ENCODE assay signal across 1 cellular context in genomic region chr1:51559064-51559500, GRCh38.
TF ChIP-seq lines count a peak whose summit lies in the region.

No MANE protein-coding gene starts in this region.

TF ChIP-seq in SK-N-SH, 30 proteins besides CTCF, POLR2A, EP300 and RAD21 (continued from another document):
- TF ChIP-seq RCOR1 (IDR thresholded peaks at IDR 0.05; ENCODE audit: low read length): no peak
- no peak for TF ChIP-seq REST (IDR thresholded peaks at IDR 0.05; ENCODE audit: low read depth, low read length)
- no peak for TF ChIP-seq EZH2phosphoT487 (IDR thresholded peaks at IDR 0.05; ENCODE audit: borderline replicate concordance, low read depth)
- no peak for TF ChIP-seq SIN3A (IDR thresholded peaks at IDR 0.05; ENCODE audit: borderline replicate concordance, low read depth, low read length)
- no peak for TF ChIP-seq JUND (IDR thresholded peaks at IDR 0.05)
